8 cellular contexts compared by ENCODE assay signal in genomic region chr13:25286308-25286968, GRCh38. TPM values are rescaled to one million over a fixed set of nuclear protein-coding genes. Genes with fewer than 3 reads are reported as not detected.
DNase-seq lines count a peak whose midpoint lies in the region; ATAC-seq and TF ChIP-seq lines count a peak whose summit lies in the region.

No MANE protein-coding gene starts in this region.

- H3K4me2 ChIP-seq in smooth muscle cell: peak overlapping the region; percentile 83

- H3K4me3 ChIP-seq in BE2C (ENCODE audit: low read depth, low read length) (peak overlapping the region; percentile 98), smooth muscle cell (peak overlapping the region; percentile 79)

- H3K9ac ChIP-seq in smooth muscle cell (ENCODE audit: low read depth): peak overlapping the region; percentile 92

- peaks cover 49% of the 10 kb centered on the region for H3K79me2 ChIP-seq in smooth muscle cell (ENCODE audit: low read depth)

- no peaks in the 10 kb centered on the region for H3K4me1 ChIP-seq in BE2C
- H3K4me1 ChIP-seq in smooth muscle cell (ENCODE audit: low read depth): peaks cover 4% of the 10 kb centered on the region

- H2AFZ ChIP-seq in smooth muscle cell (ENCODE audit: low read depth): peak overlapping the region; percentile 90

- H3K36me3 ChIP-seq in BE2C: no peaks in the 10 kb centered on the region
- H3K36me3 ChIP-seq in smooth muscle cell (ENCODE audit: low read depth): no peaks in the 10 kb centered on the region

- ATAC-seq in GM18867 (IDR thresholded peaks at IDR 0.05; ENCODE audit: unreplicated experiment): peak; percentile 20
- peak; percentile 26 for ATAC-seq in HG03571 (IDR thresholded peaks at IDR 0.05; ENCODE audit: unreplicated experiment)
- ATAC-seq in SK-N-SH treated with all-trans-retinoic acid at 6 μM for 48 hours: peak; percentile 69

- WGBS in smooth muscle cell (ENCODE audit: low lambda C conversion rate): 12% methylated on average over 25 of the region's 25 CpGs

- TF ChIP-seq CTCF in BE2C (IDR thresholded peaks at IDR 0.05; ENCODE audit: low read depth, low read length) (no peak), smooth muscle cell (IDR thresholded peaks at IDR 0.05; ENCODE audit: borderline replicate concordance, insufficient read depth, poor library complexity, severe bottlenecking) (no peak)

- H3K27me3 ChIP-seq in BE2C: no peaks in the 10 kb centered on the region
- no peaks in the 10 kb centered on the region for H3K27me3 ChIP-seq in smooth muscle cell (ENCODE audit: low read depth)

- peak overlapping the region; percentile 83 for H3K27ac ChIP-seq in smooth muscle cell (ENCODE audit: low read depth)

- DNase-seq in BE2C (peak; percentile 23), inferior parietal cortex (ENCODE audit: extremely low spot score) (peak; percentile 51), smooth muscle cell (lab: John Stamatoyannopoulos, UW; ENCODE audit: unreplicated experiment) (no peak), cerebellar nuclear complex (lab: John Stamatoyannopoulos, UW) (no peak)
- peak; percentile 59 for DNase-seq in central memory CD4-positive, alpha-beta T cell

- H4K20me1 ChIP-seq in smooth muscle cell (ENCODE audit: low read depth): peaks cover 32% of the 10 kb centered on the region

- no peaks in the 10 kb centered on the region for H3F3A ChIP-seq in smooth muscle cell (ENCODE audit: low read depth)

- H3K9me3 ChIP-seq in BE2C (no peaks in the 10 kb centered on the region), smooth muscle cell (replicated peaks; ENCODE audit: low read depth) (no peaks in the 10 kb centered on the region)

TF ChIP-seq in SK-N-SH treated with all-trans-retinoic acid at 6 μM for 48 hours, 23 proteins besides CTCF, POLR2A, EP300 and RAD21:
- no peak for TF ChIP-seq ZNF70 (CRISPR knock-in tag; IDR thresholded peaks at IDR 0.05)
- no peak for TF ChIP-seq ZNF565 (CRISPR knock-in tag; conservative IDR thresholded peaks at IDR 0.05; ENCODE audit: low read depth)
- TF ChIP-seq GLIS3 (CRISPR knock-in tag; IDR thresholded peaks at IDR 0.05): no peak
- TF ChIP-seq, protein P1, sequence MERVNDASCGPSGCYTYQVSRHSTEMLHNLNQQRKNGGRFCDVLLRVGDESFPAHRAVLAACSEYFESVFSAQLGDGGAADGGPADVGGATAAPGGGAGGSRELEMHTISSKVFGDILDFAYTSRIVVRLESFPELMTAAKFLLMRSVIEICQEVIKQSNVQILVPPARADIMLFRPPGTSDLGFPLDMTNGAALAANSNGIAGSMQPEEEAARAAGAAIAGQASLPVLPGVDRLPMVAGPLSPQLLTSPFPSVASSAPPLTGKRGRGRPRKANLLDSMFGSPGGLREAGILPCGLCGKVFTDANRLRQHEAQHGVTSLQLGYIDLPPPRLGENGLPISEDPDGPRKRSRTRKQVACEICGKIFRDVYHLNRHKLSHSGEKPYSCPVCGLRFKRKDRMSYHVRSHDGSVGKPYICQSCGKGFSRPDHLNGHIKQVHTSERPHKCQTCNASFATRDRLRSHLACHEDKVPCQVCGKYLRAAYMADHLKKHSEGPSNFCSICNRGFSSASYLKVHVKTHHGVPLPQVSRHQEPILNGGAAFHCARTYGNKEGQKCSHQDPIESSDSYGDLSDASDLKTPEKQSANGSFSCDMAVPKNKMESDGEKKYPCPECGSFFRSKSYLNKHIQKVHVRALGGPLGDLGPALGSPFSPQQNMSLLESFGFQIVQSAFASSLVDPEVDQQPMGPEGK (CRISPR knock-in tag; IDR thresholded peaks at IDR 0.05; ENCODE audit: borderline replicate concordance): no peak
- TF ChIP-seq TSHZ2 (CRISPR knock-in tag; IDR thresholded peaks at IDR 0.05): no peak
- TF ChIP-seq CREB5 (CRISPR knock-in tag; IDR thresholded peaks at IDR 0.05; ENCODE audit: low read depth): no peak
- TF ChIP-seq TCF4 (CRISPR knock-in tag; IDR thresholded peaks at IDR 0.05; ENCODE audit: borderline replicate concordance): no peak
- TF ChIP-seq PPARA (CRISPR knock-in tag; IDR thresholded peaks at IDR 0.05; ENCODE audit: borderline replicate concordance): no peak
- TF ChIP-seq BACH2 (CRISPR knock-in tag; IDR thresholded peaks at IDR 0.05; ENCODE audit: borderline replicate concordance): no peak
- TF ChIP-seq ZFP30 (CRISPR knock-in tag; IDR thresholded peaks at IDR 0.05): no peak
- no peak for TF ChIP-seq TOX (CRISPR knock-in tag; IDR thresholded peaks at IDR 0.05; ENCODE audit: borderline replicate concordance)
- no peak for TF ChIP-seq ISL1 (CRISPR knock-in tag; IDR thresholded peaks at IDR 0.05)
- TF ChIP-seq ZFP3 (CRISPR knock-in tag; IDR thresholded peaks at IDR 0.05): no peak
- TF ChIP-seq ARNTL (CRISPR knock-in tag; IDR thresholded peaks at IDR 0.05; ENCODE audit: borderline replicate concordance, low read depth): no peak
- TF ChIP-seq RARB (CRISPR knock-in tag; IDR thresholded peaks at IDR 0.05): no peak
- no peak for TF ChIP-seq ZNF8 (CRISPR knock-in tag; IDR thresholded peaks at IDR 0.05)
- no peak for TF ChIP-seq SNAI2 (CRISPR knock-in tag; IDR thresholded peaks at IDR 0.05)
- no peak for TF ChIP-seq CSRNP3 (CRISPR knock-in tag; IDR thresholded peaks at IDR 0.05)
- no peak for TF ChIP-seq ESRRG (CRISPR knock-in tag; IDR thresholded peaks at IDR 0.05)
TF ChIP-seq in SK-N-SH treated with all-trans-retinoic acid at 6 μM for 48 hours: peak in this region for 0.

RNA-seq across cellular contexts. Expression of gene MTMR6, which starts 0.8 kb away (rescaled TPM):
- 15.5 TPM for polyA plus RNA-seq in BE2C (2012; ENCODE audit: insufficient read depth, insufficient read length, low read depth)
- 34.7 and 35.4 TPM in 2 replicates for total RNA-seq in smooth muscle cell
- polyA plus RNA-seq in smooth muscle cell: 15.1 and 17.2 TPM in 2 replicates

RNA-seq across cellular contexts. Expression of gene NUP58, which starts 15.0 kb away (rescaled TPM):
- polyA plus RNA-seq in BE2C (2012; ENCODE audit: insufficient read depth, insufficient read length, low read depth): 45.7 TPM
- total RNA-seq in smooth muscle cell: 83.0 and 92.5 TPM in 2 replicates
- polyA plus RNA-seq in smooth muscle cell: 20.3 and 23.2 TPM in 2 replicates

Comparison
In these comparisons a context has a peak if more than half of its experiments do, and no peak if none do; other contexts are left out.
1. DNase-seq: peak in BE2C (single experiment), central memory CD4-positive, alpha-beta T cell (single experiment) and inferior parietal cortex (single experiment); none in smooth muscle cell (single experiment) and cerebellar nuclear complex (0 of 2).
2. Peak in every context shown above with its lines, with median percentiles within 50 percentile points of each other: ATAC-seq.